Comparison of ENCODE assay signal across 8 cellular contexts in the genomic region with DNA sequence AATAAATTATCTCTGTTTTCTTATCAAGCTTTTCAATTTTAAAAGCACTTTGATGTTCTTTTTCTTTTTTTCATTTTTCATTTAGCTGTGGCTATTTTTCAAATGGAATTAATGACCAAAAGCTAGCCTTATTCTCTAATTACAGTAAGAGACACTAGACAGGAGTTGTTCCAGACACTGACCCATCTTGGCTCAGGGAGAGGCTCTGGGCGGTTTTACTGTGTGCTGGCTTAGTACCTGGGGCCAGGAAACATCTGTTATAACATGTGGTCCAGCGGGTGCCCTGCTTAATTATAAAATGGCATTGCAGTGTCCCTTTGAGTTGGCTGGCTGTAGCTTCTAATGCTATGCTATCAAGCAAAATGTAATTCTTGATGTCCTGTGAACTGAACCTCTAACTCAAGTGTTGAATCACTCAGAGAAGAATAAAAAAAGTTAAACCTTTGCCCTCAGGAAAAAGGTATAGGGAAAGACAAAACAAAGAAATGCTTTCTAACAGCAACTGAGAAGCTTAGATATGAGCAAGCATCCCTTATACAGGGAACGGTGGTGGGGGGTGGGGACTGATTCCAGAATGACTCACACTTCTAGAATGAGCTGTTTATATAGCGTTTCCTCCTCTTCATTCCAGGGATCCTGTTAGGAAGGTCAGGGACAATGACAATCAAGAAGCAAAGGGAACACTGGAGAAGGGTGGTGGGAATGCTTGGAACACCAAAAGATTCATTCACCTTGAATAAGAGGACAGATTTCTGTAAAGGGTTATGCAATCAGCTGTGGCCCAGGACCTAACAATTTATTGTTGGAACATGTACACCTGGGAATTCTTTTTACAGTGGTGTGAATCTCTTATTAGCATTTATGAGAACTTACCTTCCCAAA. TPM values are rescaled to one million over a fixed set of nuclear protein-coding genes. Genes with fewer than 3 reads are reported as not detected.
DNase-seq lines count a peak whose midpoint lies in the region; ATAC-seq, FAIRE-seq and TF ChIP-seq lines count a peak whose summit lies in the region.

No MANE protein-coding gene starts in this region.

- H3K4me1 ChIP-seq in foreskin keratinocyte = peaks cover 21% of the 10 kb centered on the region
- peaks cover 0 to 2% (median 0%) of the 10 kb centered on the region in 3 donors for H3K4me1 ChIP-seq in pancreas

- 38 to 41% methylated on average over 4 of the region's 4 CpGs for WGBS in pancreas, 2 donors

- DNase-seq in ELF-1 (ENCODE audit: low read depth, low spot score) (peak; percentile 60), RPMI7951 (ENCODE audit: low read depth) (peak; percentile 83), foreskin keratinocyte (peak; percentile 79 to 90), pancreas (no peak), NCI-H1105 (lab: John Stamatoyannopoulos, UW) (no peak), T-helper 9 cell (no peak)

- no peaks in the 10 kb centered on the region for H3K36me3 ChIP-seq in pancreas

- H3K4me3 ChIP-seq in pancreas = no peak overlapping the region

- intact Hi-C loops in pancreas (cut with DNase I) = no loop called here

- no peaks in the 10 kb centered on the region for H3K9me3 ChIP-seq in pancreas

- no peak for FAIRE-seq in pancreas (lab: Jason Lieb, UNC)

- peak; percentile 98 for ATAC-seq in foreskin keratinocyte
- ATAC-seq in pancreas = peak in 3 of 4 donors; percentile 47 to 88 (median 74)
- ATAC-seq in GM18861 (IDR thresholded peaks at IDR 0.05; ENCODE audit: unreplicated experiment) = no peak
- ATAC-seq in HG02885 (IDR thresholded peaks at IDR 0.05; ENCODE audit: poor library complexity, unreplicated experiment) = no peak

- H3K27me3 ChIP-seq in foreskin keratinocyte = no peaks in the 10 kb centered on the region
- no peaks in the 10 kb centered on the region for H3K27me3 ChIP-seq in pancreas

- H3K27ac ChIP-seq in foreskin keratinocyte (no peak overlapping the region), pancreas (no peak overlapping the region)

- no peak for TF ChIP-seq CTCF in foreskin keratinocyte (conservative IDR thresholded peaks at IDR 0.05)
- no peak for TF ChIP-seq CTCF in pancreas (IDR thresholded peaks at IDR 0.05)

RNA-seq across cellular contexts. Expression of a gene that starts 58.7 kb away (rescaled TPM):
- 6.4 and 9.1 TPM in 2 replicates for total RNA-seq in RPMI7951 (2014; rRNA removed; shearing (Covaris generic))
- total RNA-seq in foreskin keratinocyte (24.3 and 26.5 TPM in 2 replicates), pancreas (10 to 100 TPM; 40.9 to 65.0 (median 53.0) TPM)
- polyA plus RNA-seq in foreskin keratinocyte (5.3 and 6.5 TPM in 2 replicates), pancreas (1 to 10 TPM; 8.9 to 10.0 TPM)

Comparison
In these comparisons a context has a peak if more than half of its experiments do, and no peak if none do; other contexts are left out.
1. DNase-seq: peak in ELF-1 (single experiment), RPMI7951 (single experiment) and foreskin keratinocyte (2 of 2); none in pancreas (0 of 6), NCI-H1105 (single experiment) and T-helper 9 cell (single experiment).
2. ATAC-seq: peak in foreskin keratinocyte (single experiment) and pancreas (3 of 4); none in GM18861 (single experiment) and HG02885 (single experiment).